Comparison of ENCODE assay signal across 1 cellular context in the genomic region with DNA sequence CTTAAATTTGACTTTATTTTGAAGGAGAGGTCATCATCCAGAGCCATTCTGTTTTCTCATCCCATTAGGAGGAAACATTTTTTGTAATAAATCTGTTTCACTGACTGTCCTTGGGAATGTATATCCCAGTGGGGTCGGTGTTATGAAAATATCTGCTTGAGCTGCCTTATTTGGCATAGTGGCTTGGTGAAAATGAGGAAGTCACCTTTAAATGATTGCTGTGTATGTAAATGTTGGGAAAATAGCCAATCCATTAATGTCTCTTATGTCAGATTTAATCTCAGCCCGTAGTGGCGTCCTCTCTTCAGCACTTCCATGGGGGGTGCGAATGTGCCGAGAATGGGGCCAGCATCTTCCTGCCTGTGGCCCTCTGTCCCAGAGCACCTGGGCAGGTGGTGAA.
TF ChIP-seq lines count a peak whose summit lies in the region.

No MANE protein-coding gene starts in this region.

TF ChIP-seq in K562, 482 proteins besides CTCF, POLR2A, EP300 and RAD21 (continued from another document):
- TF ChIP-seq SRF (CRISPR knock-in tag; IDR thresholded peaks at IDR 0.05) (peak in 1 of 2 experiments; percentile 76; a peak in 2 of 4 replicates), SPI1 (IDR thresholded peaks at IDR 0.05; ENCODE audit: borderline replicate concordance, low read depth, low read length) (peak; percentile 79), SUPT5H (IDR thresholded peaks at IDR 0.05) (no peak), XRCC3 (IDR thresholded peaks at IDR 0.05) (no peak)
- TF ChIP-seq, protein P1, sequence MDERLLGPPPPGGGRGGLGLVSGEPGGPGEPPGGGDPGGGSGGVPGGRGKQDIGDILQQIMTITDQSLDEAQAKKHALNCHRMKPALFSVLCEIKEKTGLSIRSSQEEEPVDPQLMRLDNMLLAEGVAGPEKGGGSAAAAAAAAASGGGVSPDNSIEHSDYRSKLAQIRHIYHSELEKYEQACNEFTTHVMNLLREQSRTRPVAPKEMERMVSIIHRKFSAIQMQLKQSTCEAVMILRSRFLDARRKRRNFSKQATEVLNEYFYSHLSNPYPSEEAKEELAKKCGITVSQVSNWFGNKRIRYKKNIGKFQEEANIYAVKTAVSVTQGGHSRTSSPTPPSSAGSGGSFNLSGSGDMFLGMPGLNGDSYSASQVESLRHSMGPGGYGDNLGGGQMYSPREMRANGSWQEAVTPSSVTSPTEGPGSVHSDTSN (CRISPR knock-in tag; IDR thresholded peaks at IDR 0.05; ENCODE audit: low read depth): no peak
- TF ChIP-seq, protein P1 (tag; conservative IDR thresholded peaks at IDR 0.05; ENCODE audit: low read depth): peak; percentile 39; the same call in 1 of the 2 replicates
